Comparison of ENCODE assay signal across 31 cellular contexts in the genomic region with DNA sequence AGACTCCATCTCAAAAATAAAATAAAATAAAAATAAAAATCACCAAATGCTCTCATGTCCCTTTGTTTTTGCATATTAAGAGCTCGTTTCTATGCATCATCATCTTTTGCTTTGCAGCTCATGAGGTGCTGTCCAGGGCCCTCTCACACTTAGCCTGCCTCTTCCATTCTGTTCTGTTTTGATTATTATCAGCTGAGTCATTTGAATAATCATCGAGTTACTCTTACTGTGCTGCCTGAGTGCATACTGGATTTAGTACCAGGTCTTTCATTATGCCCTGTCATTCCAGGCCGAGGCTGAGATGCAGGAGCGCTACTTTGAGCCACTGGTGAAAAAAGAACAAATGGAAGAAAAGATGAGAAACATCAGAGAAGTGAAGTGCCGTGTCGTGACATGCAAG. TPM values are rescaled to one million over a fixed set of nuclear protein-coding genes. Genes with fewer than 3 reads are reported as not detected.
A peak's percentile ranks its signal among the peaks of the same experiment; 100 is the strongest.
DNase-seq lines count a peak whose midpoint lies in the region; ATAC-seq, FAIRE-seq and TF ChIP-seq lines count a peak whose summit lies in the region.
"Had no signal": no experiment of that assay in that cellular context is flagged by ENCODE, and none has a peak within 500 bp of the region (broad histone marks: within the 10 kb centered on the region; RNA-seq: fewer than 3 reads in every experiment).

No MANE protein-coding gene starts in this region.

- CTCF ChIA-PET in IMR-90 (lab: Yijun Ruan, JAX) (no interaction called here), K562 (lab: Yijun Ruan, JAX; ENCODE audit: low intra/inter-chr PET ratio) (no interaction called here)

- POLR2A ChIA-PET in IMR-90 (lab: Charles Lee; ENCODE audit: unreplicated experiment): no interaction called here
- POLR2A ChIA-PET in K562 (lab: Yijun Ruan, JAX): no interaction called here

- no peak overlapping the region for H2BK120ac ChIP-seq in IMR-90 (ENCODE audit: low read depth, low read length)
- H2BK120ac ChIP-seq in mesenchymal stem cell (ENCODE audit: low read depth, low read length): no peak overlapping the region

- H3K27me3 ChIP-seq in IMR-90 (ENCODE audit: control insufficient read depth, insufficient read depth, low read length) (no peaks in the 10 kb centered on the region), K562 (ENCODE audit: control insufficient read depth in 2 of 2, insufficient read depth in 2 of 2, low read length in 2 of 2) (no peaks in the 10 kb centered on the region), mesenchymal stem cell (ENCODE audit: control insufficient read depth in 1 of 2, insufficient read depth in 1 of 2, low read length in 2 of 2) (no peaks in the 10 kb centered on the region)
- H3K27me3 ChIP-seq: ascending aorta, dorsolateral prefrontal cortex, pancreas, SJSA1, transverse colon had no signal

- 72% methylated on average over 4 of the region's 6 CpGs; no CpG with 5 or more reads in 1 of the 2 experiments for WGBS in IMR-90 (ENCODE audit: extremely low coverage in 2 of 2, insufficient read length in 1 of 2), 2 experiments
- WGBS in K562 (ENCODE audit: insufficient coverage, low coverage, missing lambda C conversion rate): 80% methylated on average over 6 of the region's 6 CpGs
- 90% methylated on average over 6 of the region's 6 CpGs for WGBS in mesenchymal stem cell

- H2BK15ac ChIP-seq in IMR-90 (ENCODE audit: low read depth, low read length): no peak overlapping the region
- no peak overlapping the region for H2BK15ac ChIP-seq in mesenchymal stem cell (ENCODE audit: low read depth, poor library complexity, severe bottlenecking)

- H3K56ac ChIP-seq in IMR-90 (ENCODE audit: extremely low read depth, insufficient read depth, low read length): no peak overlapping the region

- H3K9me3 ChIP-seq in IMR-90 (ENCODE audit: control insufficient read depth, insufficient read depth, low read length) (no peaks in the 10 kb centered on the region), K562 (replicated peaks; ENCODE audit: control insufficient read depth, insufficient read depth, low read depth, low read length) (no peaks in the 10 kb centered on the region), mesenchymal stem cell (ENCODE audit: control insufficient read depth, low read length) (no peaks in the 10 kb centered on the region)
- H3K9me3 ChIP-seq: ascending aorta, pancreas, SJSA1, transverse colon had no signal

- no peaks in the 10 kb centered on the region for H3K79me2 ChIP-seq in K562 (ENCODE audit: control insufficient read depth, insufficient read depth, low read length)

- no TSS peak for BruUV-seq in IMR-90 (replicated peaks; lab: Mats Ljungman, UMichigan)
- BruUV-seq in K562 (replicated peaks; lab: Mats Ljungman, UMichigan): no TSS peak

- dilution Hi-C loops in IMR-90 (cut with HindIII; ENCODE audit: low sequenced_read_pairs, unreplicated experiment): no loop called here

- TF ChIP-seq RAD21 in IMR-90 (IDR thresholded peaks at IDR 0.05; ENCODE audit: low read length) (no peak), K562 (CRISPR knock-in tag; conservative IDR thresholded peaks at IDR 0.05 in 1 of 2, IDR thresholded peaks at IDR 0.05 in 1 of 2) (no peak)

- no peak overlapping the region for H3K9ac ChIP-seq in IMR-90 (ENCODE audit: low read depth, low read length)
- no peak overlapping the region for H3K9ac ChIP-seq in K562 (ENCODE audit: insufficient read depth in 1 of 2, low read depth in 2 of 2, low read length in 2 of 2)
- H3K9ac ChIP-seq in mesenchymal stem cell (ENCODE audit: low read length): no peak overlapping the region

- H3K14ac ChIP-seq in IMR-90 (replicated peaks; ENCODE audit: low read depth, low read length) (no peak overlapping the region), mesenchymal stem cell (ENCODE audit: low read length in 2 of 2) (no peak overlapping the region)

- H4K91ac ChIP-seq in IMR-90 (ENCODE audit: insufficient read depth, low read depth, low read length) (no peak overlapping the region), mesenchymal stem cell (ENCODE audit: low read length) (no peak overlapping the region)

- H2AK5ac ChIP-seq in IMR-90 (ENCODE audit: low read depth, low read length) (no peak overlapping the region), mesenchymal stem cell (ENCODE audit: low read length, severe bottlenecking) (no peak overlapping the region)

- H2AFZ ChIP-seq in IMR-90 (replicated peaks; ENCODE audit: low read length, poor library complexity) (peak overlapping the region; percentile 71), K562 (ENCODE audit: low read depth, low read length) (no peak overlapping the region), mesenchymal stem cell (ENCODE audit: low read depth, low read length) (no peak overlapping the region)

- no peak overlapping the region for H2BK20ac ChIP-seq in IMR-90 (ENCODE audit: low read depth, low read length)

- H4K8ac ChIP-seq in IMR-90 (ENCODE audit: low read depth in 2 of 2, low read length in 2 of 2) (no peak overlapping the region), mesenchymal stem cell (ENCODE audit: low read length) (no peak overlapping the region)

- TF ChIP-seq POLR2A in IMR-90 (IDR thresholded peaks at IDR 0.05; ENCODE audit: low read depth, low read length) (no peak), K562 (conservative IDR thresholded peaks at IDR 0.05) (no peak)

- H3K36me3 ChIP-seq in IMR-90 (ENCODE audit: control insufficient read depth, insufficient read depth, low read length) (peaks cover 2% of the 10 kb centered on the region; the same call in 1 of the 2 replicates), K562 (ENCODE audit: control insufficient read depth, insufficient read depth, low read length) (peaks cover 93% of the 10 kb centered on the region), mesenchymal stem cell (ENCODE audit: control insufficient read depth in 1 of 2, insufficient read depth in 2 of 2, low read depth in 1 of 2, low read length in 2 of 2) (peaks cover 0 to 6% of the 10 kb centered on the region in 2 experiments)
- H3K36me3 ChIP-seq: ascending aorta, pancreas, transverse colon had no signal

- H3K9me1 ChIP-seq in IMR-90 (ENCODE audit: insufficient read depth, low read length): no peaks in the 10 kb centered on the region; the same call in 1 of the 2 replicates
- no peaks in the 10 kb centered on the region for H3K9me1 ChIP-seq in K562 (ENCODE audit: control insufficient read depth, insufficient read depth, low read length)

- H2BK5ac ChIP-seq in IMR-90 (ENCODE audit: low read depth, low read length, poor library complexity, severe bottlenecking): no peak overlapping the region
- H2BK5ac ChIP-seq in mesenchymal stem cell (ENCODE audit: low read depth, low read length, poor library complexity, severe bottlenecking): no peak overlapping the region

- H3K79me1 ChIP-seq in IMR-90 (ENCODE audit: low read depth in 1 of 2, low read length in 2 of 2) (no peaks in the 10 kb centered on the region), mesenchymal stem cell (replicated peaks; ENCODE audit: low read length, poor library complexity, severe bottlenecking) (no peaks in the 10 kb centered on the region)

- no peak overlapping the region for H3K27ac ChIP-seq in IMR-90 (ENCODE audit: insufficient read depth, low read length)
- no peak overlapping the region for H3K27ac ChIP-seq in K562 (ENCODE audit: extremely low read depth, low read depth, low read length)
- H3K27ac ChIP-seq in mesenchymal stem cell (ENCODE audit: low read length, poor library complexity, severe bottlenecking): no peak overlapping the region
- H3K27ac ChIP-seq: ascending aorta, dorsolateral prefrontal cortex, pancreas, SJSA1, transverse colon had no signal

- DNase-seq in AG10803 (ENCODE audit: low read depth) (peak; percentile 8), IMR-90 (peak; percentile 75), K562 (ENCODE audit: extremely low read depth in 1 of 4, low spot score in 3 of 4) (no peak), mesenchymal stem cell (peak; percentile 35), G401 (ENCODE audit: low spot score) (no peak), T1000 (lab: John Stamatoyannopoulos, UW) (no peak)
- no peak for DNase-seq in activated CD4-positive, alpha-beta T cell treated with anti-CD3 and anti-CD28 coated beads, Interleukin-2, amount 50 U/mL, for 1 hour
- DNase-seq: ACHN; activated CD4-positive, CD25-positive, alpha-beta regulatory T cell treated with anti-CD3 and anti-CD28 coated beads, Interleukin-2, amount 50 U/mL, for 72 hours; activated CD8-positive, alpha-beta T cell treated with anti-CD3 and anti-CD28 coated beads, Interleukin-2, amount 10 ng/mL, durations not matched to agents 7 days and 5 days; Calu3; DND-41; dorsolateral prefrontal cortex; NCI-H1105 treated with DMSO at 0.1 percent for 48 hours; NCI-H446; NCI-H774; nephron progenitor cell; pancreas; RPMI8226; stimulated activated CD4-positive, alpha-beta T cell treated with anti-CD3 and anti-CD28 coated beads, Interleukin-1b, Interleukin-23, amount 100 ng/mL, for 48 hours; transverse colon had no signal

- peak; percentile 64 for FAIRE-seq in K562 (lab: Jason Lieb, UNC)
- FAIRE-seq: pancreas had no signal

- H4K20me1 ChIP-seq in IMR-90 (ENCODE audit: insufficient read depth, low read length) (no peaks in the 10 kb centered on the region), K562 (replicated peaks; ENCODE audit: control insufficient read depth, insufficient read depth, low read length) (no peaks in the 10 kb centered on the region)

- H3K4ac ChIP-seq in IMR-90 (ENCODE audit: low read depth, low read length): no peak overlapping the region
- no peak overlapping the region for H3K4ac ChIP-seq in mesenchymal stem cell (ENCODE audit: low read depth in 1 of 2, low read length in 2 of 2)

- H2AK9ac ChIP-seq in IMR-90 (replicated peaks; ENCODE audit: low read depth, low read length, poor library complexity): no peak overlapping the region

- TF ChIP-seq CTCF in AG10803 (conservative IDR thresholded peaks at IDR 0.05; ENCODE audit: low read length): no peak
- no peak for TF ChIP-seq CTCF in IMR-90 (conservative IDR thresholded peaks at IDR 0.05; ENCODE audit: low read depth, low read length)
- no peak for TF ChIP-seq CTCF in K562 (IDR thresholded peaks at IDR 0.05 in 2 of 3, conservative IDR thresholded peaks at IDR 0.05 in 1 of 3; ENCODE audit: insufficient read depth in 2 of 3, low read depth in 1 of 3, low read length in 3 of 3)

- H3K18ac ChIP-seq in IMR-90 (ENCODE audit: low read depth, low read length) (no peak overlapping the region), mesenchymal stem cell (ENCODE audit: low read depth in 1 of 2, low read length in 2 of 2) (no peak overlapping the region)

- no peak for TF ChIP-seq EP300 in K562 (IDR thresholded peaks at IDR 0.05; ENCODE audit: low read length)

- H3K23ac ChIP-seq in IMR-90 (ENCODE audit: low read depth, low read length): no peak overlapping the region
- H3K23ac ChIP-seq in mesenchymal stem cell (ENCODE audit: low read length in 2 of 2): no peak overlapping the region

- in situ Hi-C loops in IMR-90 (cut with MboI; ENCODE audit: low sequenced_read_pairs) (loop anchor here (10.0 kb wide), 1 partner anchor 104 kb away; a partner anchor contains a TSS), K562 (cut with MboI) (no loop called here), G401 (cut with HindIII; ENCODE audit: low sequenced_read_pairs) (no loop called here)

- H3K4me2 ChIP-seq in IMR-90 (ENCODE audit: low read depth, low read length) (no peak overlapping the region; the same call in 1 of the 2 replicates), K562 (ENCODE audit: insufficient read depth, low read length) (no peak overlapping the region), mesenchymal stem cell (ENCODE audit: low read length, poor library complexity, severe bottlenecking) (no peak overlapping the region)
- H3K4me2 ChIP-seq: smooth muscle cell had no signal

- intact Hi-C loops in IMR-90 (cut with micrococcal nuclease): no loop called here
- intact Hi-C loops in K562 (cut with micrococcal nuclease): no loop called here

- ATAC-seq in IMR-90 (ENCODE audit: low read depth) (peak; percentile 100), K562 (peak; percentile 38; the same call in 1 of the 3 replicates), HG02884 (IDR thresholded peaks at IDR 0.05; ENCODE audit: unreplicated experiment) (no peak)
- ATAC-seq: activated CD8-positive, alpha-beta T cell treated with anti-CD3 and anti-CD28 coated beads, Interleukin-2, amount 10 ng/mL, durations not matched to agents 7 days and 5 days; pancreas had no signal

- H2BK12ac ChIP-seq in mesenchymal stem cell (ENCODE audit: low read length in 2 of 2): no peak overlapping the region

- H3K4me3 ChIP-seq in AG10803 (ENCODE audit: low read length) (no peak overlapping the region), IMR-90 (ENCODE audit: insufficient read depth, low read depth, low read length) (no peak overlapping the region), K562 (no peak overlapping the region), mesenchymal stem cell (ENCODE audit: insufficient read depth in 1 of 2, low read depth in 1 of 2, low read length in 2 of 2) (no peak overlapping the region)
- H3K4me3 ChIP-seq: ascending aorta, dorsolateral prefrontal cortex, pancreas, SJSA1, smooth muscle cell, transverse colon had no signal

- peaks cover 4% of the 10 kb centered on the region; the same call in 1 of the 2 replicates for H3K4me1 ChIP-seq in IMR-90 (ENCODE audit: control insufficient read depth, insufficient read depth, low read length)
- no peaks in the 10 kb centered on the region for H3K4me1 ChIP-seq in K562 (replicated peaks in 1 of 2; ENCODE audit: control insufficient read depth in 2 of 2, insufficient read depth in 2 of 2, low read length in 2 of 2)
- H3K4me1 ChIP-seq in mesenchymal stem cell (ENCODE audit: control insufficient read depth, insufficient read depth, low read depth, low read length): peaks cover 2% of the 10 kb centered on the region
- H3K4me1 ChIP-seq: ascending aorta, pancreas, SJSA1, transverse colon had no signal

- H4K5ac ChIP-seq in IMR-90 (ENCODE audit: low read depth, low read length): no peak overlapping the region

RNA-seq across cellular contexts. Expression of a gene that starts 33.0 kb away (rescaled TPM):
- total RNA-seq in IMR-90 (2012; rRNA removed): not detected in 2 replicates
- polyA plus RNA-seq in IMR-90 (2012; rRNA removed): not detected in 2 replicates
- not detected in 2 replicates for polyA plus RNA-seq in IMR-90 (2012; cell fraction: cytosol; rRNA removed)
- not detected in 2 replicates for polyA plus RNA-seq in IMR-90 (2012; cell fraction: nucleus; rRNA removed; ENCODE audit: low replicate concordance)
- total RNA-seq in K562 (2011; cell fraction: chromatin; rRNA removed; ENCODE audit: low replicate concordance): not detected in 2 replicates
- not detected in 2 replicates for total RNA-seq in K562 (2011; cell fraction: nucleolus; rRNA removed)
- total RNA-seq in K562 (2011; cell fraction: nucleoplasm; rRNA removed): not detected in 2 replicates
- total RNA-seq in K562 (2014; rRNA removed): not detected in 2 replicates
- total RNA-seq in K562 (2014; rRNA removed; fragmentation: Illumina TruSeq; extraction: Trizol): not detected in 2 replicates
- not detected in 2 replicates for total RNA-seq in K562 (2015; rRNA removed; fragmentation: Illumina TruSeq; extraction: Trizol)
- not detected in 2 replicates for total RNA-seq in K562 (2021)
- polyA plus RNA-seq in K562 (2011; rRNA removed): not detected in 2 replicates
- not detected in 2 replicates for polyA plus RNA-seq in K562 (2011; cell fraction: cytosol; rRNA removed)
- not detected in 2 replicates for polyA plus RNA-seq in K562 (2011; cell fraction: nucleus; rRNA removed)
- not detected in 2 replicates for polyA plus RNA-seq in K562 (2012)
- not detected in 2 replicates for polyA plus RNA-seq in K562 (2014; fragmentation: Illumina TruSeq; extraction: Trizol)
- polyA plus RNA-seq in K562 (2014; fragmentation: Nextera tagmentation; extraction: Ambion mirVana): not detected
- not detected in 2 replicates for polyA plus RNA-seq in K562 (2014; rRNA removed)
- polyA minus RNA-seq in K562 (2011; rRNA and poly(A)+ RNA removed): not detected in 2 replicates
- polyA minus RNA-seq in K562 (2011; cell fraction: cytosol; rRNA and poly(A)+ RNA removed): not detected in 2 replicates
- polyA minus RNA-seq in K562 (2011; cell fraction: nucleus; rRNA and poly(A)+ RNA removed): not detected in 2 replicates
- polyA plus RNA-seq in mesenchymal stem cell (2013, experiment 1 of 2): not detected
- not detected for polyA plus RNA-seq in mesenchymal stem cell (2013, experiment 2 of 2)
- not detected in 2 replicates for total RNA-seq in G401 (2014; rRNA removed; shearing (Covaris generic))
- total RNA-seq: activated CD8-positive, alpha-beta T cell treated with anti-CD3 and anti-CD28 coated beads, Interleukin-2, amount 10 ng/mL, durations not matched to agents 7 days and 5 days; ascending aorta; Calu3; fibroblast of lung; H4; lung microvascular endothelial cell; pancreas; SJSA1; smooth muscle cell; T-helper 1 cell treated with Interleukin-12 subunit alpha and Interleukin-12 subunit beta and Interleukin-4 antibody, amounts not matched to agents 30 ng/mL and 1 ng/mL, for 36 hours; transverse colon had no signal
- polyA plus RNA-seq: CD14-positive monocyte, fibroblast of lung, IgD-negative memory B cell, pancreas, smooth muscle cell had no signal

RNA-seq across cellular contexts. Expression of a gene that starts 39.8 kb away (rescaled TPM):
- total RNA-seq in IMR-90 (2012; rRNA removed) (11.8 and 14.4 TPM in 2 replicates), K562 (2014; rRNA removed) (59.0 and 61.1 TPM in 2 replicates), K562 (2014; rRNA removed; fragmentation: Illumina TruSeq; extraction: Trizol) (54.6 and 61.9 TPM in 2 replicates), K562 (2015; rRNA removed; fragmentation: Illumina TruSeq; extraction: Trizol) (55.2 and 56.4 TPM in 2 replicates), K562 (2021) (59.4 and 68.1 TPM in 2 replicates)
- polyA plus RNA-seq in IMR-90 (2012; rRNA removed) (4.9 and 5.4 TPM in 2 replicates), K562 (2011; rRNA removed) (18.7 and 25.9 TPM in 2 replicates), K562 (2014; fragmentation: Illumina TruSeq; extraction: Trizol) (40.0 and 48.0 TPM in 2 replicates), K562 (2014; fragmentation: Nextera tagmentation; extraction: Ambion mirVana) (10 to 100 TPM; 10.4 to 26.1 TPM), K562 (2014; rRNA removed) (32.7 and 34.3 TPM in 2 replicates)
- polyA plus RNA-seq in IMR-90 (2012; cell fraction: cytosol; rRNA removed): 0.69 and 1.3 TPM in 2 replicates
- polyA plus RNA-seq in IMR-90 (2012; cell fraction: nucleus; rRNA removed; ENCODE audit: low replicate concordance): 1.1 and 3.5 TPM in 2 replicates
- total RNA-seq in K562 (2011; cell fraction: chromatin; rRNA removed; ENCODE audit: low replicate concordance): 70.9 and 136 TPM in 2 replicates
- 37.0 and 42.4 TPM in 2 replicates for total RNA-seq in K562 (2011; cell fraction: nucleolus; rRNA removed)
- total RNA-seq in K562 (2011; cell fraction: nucleoplasm; rRNA removed): 41.4 and 42.4 TPM in 2 replicates
- 8.2 and 9.0 TPM in 2 replicates for polyA plus RNA-seq in K562 (2011; cell fraction: cytosol; rRNA removed)
- 21.4 and 24.5 TPM in 2 replicates for polyA plus RNA-seq in K562 (2011; cell fraction: nucleus; rRNA removed)
- polyA plus RNA-seq in K562 (2012): 18.1 and 26.1 TPM in 2 replicates
- polyA minus RNA-seq in K562 (2011; rRNA and poly(A)+ RNA removed): 34.5 and 37.9 TPM in 2 replicates
- polyA minus RNA-seq in K562 (2011; cell fraction: cytosol; rRNA and poly(A)+ RNA removed): 18.7 and 25.1 TPM in 2 replicates
- polyA minus RNA-seq in K562 (2011; cell fraction: nucleus; rRNA and poly(A)+ RNA removed): 33.0 and 42.0 TPM in 2 replicates
- polyA plus RNA-seq in mesenchymal stem cell (2013, experiment 1 of 2): 2.2 TPM
- polyA plus RNA-seq in mesenchymal stem cell (2013, experiment 2 of 2): 2.0 TPM
- 26.4 and 27.9 TPM in 2 replicates for total RNA-seq in G401 (2014; rRNA removed; shearing (Covaris generic))
- polyA plus RNA-seq: CD14-positive monocyte, IgD-negative memory B cell had no signal

Comparison
In these comparisons a context has a peak if more than half of its experiments do, and no peak if none do; other contexts are left out.
1. DNase-seq: peak in AG10803 (single experiment), IMR-90 (single experiment) and mesenchymal stem cell (single experiment); none in K562 (0 of 4), G401 (single experiment), activated CD4-positive, alpha-beta T cell treated with anti-CD3 and anti-CD28 coated beads, Interleukin-2, amount 50 U/mL, for 1 hour (single experiment) and T1000 (single experiment).